Comparison of ENCODE assay signal across 9 cellular contexts in genomic region chr3:149765762-149766334, GRCh38. TPM values are rescaled to one million over a fixed set of nuclear protein-coding genes. Genes with fewer than 3 reads are reported as not detected.
DNase-seq lines count a peak whose midpoint lies in the region; ATAC-seq, FAIRE-seq and TF ChIP-seq lines count a peak whose summit lies in the region.
"Had no signal": no experiment of that assay in that cellular context is flagged by ENCODE, and none has a peak within 500 bp of the region (broad histone marks: within the 10 kb centered on the region; RNA-seq: fewer than 3 reads in every experiment).

No MANE protein-coding gene starts in this region.

- no peaks in the 10 kb centered on the region for H3K9me3 Mint-ChIP-seq in type B pancreatic cell

- no peaks in the 10 kb centered on the region for H3K4me1 ChIP-seq in SK-N-SH (ENCODE audit: control insufficient read depth in 1 of 2, insufficient read depth in 2 of 2, low read depth in 1 of 2, low read length in 1 of 2)

- peak; percentile 21 for FAIRE-seq in GM19239 (lab: Jason Lieb, UNC)

- H3K27me3 Mint-ChIP-seq in type B pancreatic cell: peaks cover 19% of the 10 kb centered on the region

- no peaks in the 10 kb centered on the region; the same call in 1 of the 2 replicates for H3K27me3 ChIP-seq in SK-N-SH (ENCODE audit: insufficient read depth)

- peak; percentile 72 for TF ChIP-seq RAD21 in SK-N-SH (IDR thresholded peaks at IDR 0.05; ENCODE audit: low read length)

- H2AFZ ChIP-seq in SK-N-SH (ENCODE audit: low read depth): no peak overlapping the region

- H3K4me2 ChIP-seq in SK-N-SH: no peak overlapping the region

- TF ChIP-seq CTCF in SK-N-SH (IDR thresholded peaks at IDR 0.05) (peak; percentile 71), type B pancreatic cell (conservative IDR thresholded peaks at IDR 0.05) (peak; percentile 75)

- H3F3A ChIP-seq in SK-N-SH (replicated peaks; ENCODE audit: insufficient read depth): no peaks in the 10 kb centered on the region

- H3K36me3 ChIP-seq in SK-N-SH (replicated peaks in 1 of 2; ENCODE audit: control insufficient read depth in 1 of 2, insufficient read depth in 2 of 2, low read length in 1 of 2): no peaks in the 10 kb centered on the region

- H3K9ac ChIP-seq in SK-N-SH: no peak overlapping the region

- ATAC-seq in GM21526 (IDR thresholded peaks at IDR 0.05; ENCODE audit: low FRiP score, unreplicated experiment): no peak

- H3K4me3 Mint-ChIP-seq in type B pancreatic cell: no peak overlapping the region

- no peaks in the 10 kb centered on the region for H3K9me3 ChIP-seq in SK-N-SH

- DNase-seq in AG08395 (ENCODE audit: low spot score): peak; percentile 36
- DNase-seq in GM19239 (ENCODE audit: insufficient read length, low spot score): no peak
- DNase-seq in SK-N-SH: peak; percentile 9
- DNase-seq in globus pallidus (ENCODE audit: low spot score): peak; percentile 87
- no peak for DNase-seq in type B pancreatic cell (ENCODE audit: extremely low spot score, unreplicated experiment)
- DNase-seq in stimulated activated CD4-positive, alpha-beta T cell treated with anti-CD3 and anti-CD28 coated beads, Interleukin-15, amount 100 ng/mL, for 24 hours: no peak
- no peak for DNase-seq in NCI-H526 treated with DMSO at 0.1 percent for 48 hours (lab: John Stamatoyannopoulos, UW)

- H3K27ac ChIP-seq in SK-N-SH (ENCODE audit: low read depth in 2 of 2, low read length in 1 of 2): no peak overlapping the region

- CTCF ChIA-PET in SK-N-SH (lab: Yijun Ruan, JAX): interaction anchor here (0.6 to 4.6 kb wide), 21 partner anchors 9 to 723 kb away, joined by 3 to 31 read pairs (median 4); partner anchors contain the start of genes ANKUB1 and COMMD2

- no peak overlapping the region for H3K27ac Mint-ChIP-seq in type B pancreatic cell

- H3K4me1 Mint-ChIP-seq in type B pancreatic cell (ENCODE audit: unreplicated experiment): no peaks in the 10 kb centered on the region

- no peaks in the 10 kb centered on the region for H4K20me1 ChIP-seq in SK-N-SH (ENCODE audit: insufficient read depth)

- H3K36me3 Mint-ChIP-seq in type B pancreatic cell: no peaks in the 10 kb centered on the region

- H3K9me2 ChIP-seq in SK-N-SH: no peaks in the 10 kb centered on the region

- POLR2A ChIA-PET in SK-N-SH (lab: Yijun Ruan, JAX): no interaction called here

- no peak overlapping the region for H3K4me3 ChIP-seq in SK-N-SH (ENCODE audit: low read depth in 2 of 2, low read length in 1 of 2)

- WGBS in SK-N-SH (ENCODE audit: low lambda C conversion rate): 59% methylated on average over 2 of the region's 2 CpGs

- no peak for TF ChIP-seq EP300 in SK-N-SH (IDR thresholded peaks at IDR 0.05; ENCODE audit: borderline replicate concordance in 1 of 2, low read depth in 1 of 2, low read length in 1 of 2)

- no peaks in the 10 kb centered on the region for H3K79me2 ChIP-seq in SK-N-SH (ENCODE audit: insufficient read depth)

TF ChIP-seq in SK-N-SH, 30 proteins besides CTCF, POLR2A, EP300 and RAD21:
- TF ChIP-seq TEAD4 (IDR thresholded peaks at IDR 0.05; ENCODE audit: borderline replicate concordance, insufficient read depth) (no peak), SMC3 (IDR thresholded peaks at IDR 0.05; ENCODE audit: low read depth, low read length) (peak; percentile 59), REST (IDR thresholded peaks at IDR 0.05; ENCODE audit: low read depth, low read length) (no peak)
TF ChIP-seq in SK-N-SH: peak in this region for 1.

RNA-seq across cellular contexts. Expression of gene COMMD2, which starts 13.6 kb away (rescaled TPM):
- 20.9 and 21.3 TPM in 2 replicates for polyA plus RNA-seq in SK-N-SH (2012; rRNA removed)
- polyA plus RNA-seq in SK-N-SH (2012; cell fraction: cytosol; rRNA removed): 23.4 and 27.2 TPM in 2 replicates
- 10.1 and 15.3 TPM in 2 replicates for polyA plus RNA-seq in SK-N-SH (2012; cell fraction: nucleus; rRNA removed)
- total RNA-seq in type B pancreatic cell (ENCODE audit: low replicate concordance): 53.2 and 55.7 TPM in 2 replicates

RNA-seq across cellular contexts. Expression of gene ANKUB1, which starts 26.5 kb away (rescaled TPM):
- polyA plus RNA-seq in SK-N-SH (2012; rRNA removed): not detected in 2 replicates
- not detected in 2 replicates for polyA plus RNA-seq in SK-N-SH (2012; cell fraction: cytosol; rRNA removed)
- polyA plus RNA-seq in SK-N-SH (2012; cell fraction: nucleus; rRNA removed): not detected in 2 replicates
- 0.82 TPM in 1 of 2 replicates, not detected in the other for total RNA-seq in type B pancreatic cell (ENCODE audit: low replicate concordance)
- total RNA-seq: glomerular endothelial cell had no signal

RNA-seq across cellular contexts. Expression of gene RNF13, which starts 47.2 kb away (rescaled TPM):
- 14.9 and 19.6 TPM in 2 replicates for polyA plus RNA-seq in SK-N-SH (2012; rRNA removed)
- polyA plus RNA-seq in SK-N-SH (2012; cell fraction: cytosol; rRNA removed): 23.0 and 27.7 TPM in 2 replicates
- 8.2 and 18.5 TPM in 2 replicates for polyA plus RNA-seq in SK-N-SH (2012; cell fraction: nucleus; rRNA removed)
- total RNA-seq in type B pancreatic cell (ENCODE audit: low replicate concordance): 40.6 and 57.8 TPM in 2 replicates

Comparison
In these comparisons a context has a peak if more than half of its experiments do, and no peak if none do; other contexts are left out.
1. DNase-seq: peak in AG08395 (single experiment), SK-N-SH (single experiment) and globus pallidus (single experiment); none in GM19239 (single experiment), type B pancreatic cell (single experiment), stimulated activated CD4-positive, alpha-beta T cell treated with anti-CD3 and anti-CD28 coated beads, Interleukin-15, amount 100 ng/mL, for 24 hours (single experiment) and NCI-H526 treated with DMSO at 0.1 percent for 48 hours (single experiment).